Comparison of ENCODE assay signal across 1 cellular context in genomic region chr11:75132080-75132479, GRCh38.
A peak's percentile ranks its signal among the peaks of the same experiment; 100 is the strongest.
TF ChIP-seq lines count a peak whose summit lies in the region.

No MANE protein-coding gene starts in this region.

TF ChIP-seq in K562, 482 proteins besides CTCF, POLR2A, EP300 and RAD21:
- no peak for TF ChIP-seq ZBTB1 (CRISPR knock-in tag; IDR thresholded peaks at IDR 0.05; ENCODE audit: borderline replicate concordance, low read depth)
- no peak for TF ChIP-seq ZNF354B (CRISPR knock-in tag; IDR thresholded peaks at IDR 0.05)
- TF ChIP-seq ZNF407 (IDR thresholded peaks at IDR 0.05; ENCODE audit: low read depth): no peak
- no peak for TF ChIP-seq HMG20B (CRISPR knock-in tag; IDR thresholded peaks at IDR 0.05)
- no peak for TF ChIP-seq DNMT1 (IDR thresholded peaks at IDR 0.05)
- TF ChIP-seq, protein P1, sequence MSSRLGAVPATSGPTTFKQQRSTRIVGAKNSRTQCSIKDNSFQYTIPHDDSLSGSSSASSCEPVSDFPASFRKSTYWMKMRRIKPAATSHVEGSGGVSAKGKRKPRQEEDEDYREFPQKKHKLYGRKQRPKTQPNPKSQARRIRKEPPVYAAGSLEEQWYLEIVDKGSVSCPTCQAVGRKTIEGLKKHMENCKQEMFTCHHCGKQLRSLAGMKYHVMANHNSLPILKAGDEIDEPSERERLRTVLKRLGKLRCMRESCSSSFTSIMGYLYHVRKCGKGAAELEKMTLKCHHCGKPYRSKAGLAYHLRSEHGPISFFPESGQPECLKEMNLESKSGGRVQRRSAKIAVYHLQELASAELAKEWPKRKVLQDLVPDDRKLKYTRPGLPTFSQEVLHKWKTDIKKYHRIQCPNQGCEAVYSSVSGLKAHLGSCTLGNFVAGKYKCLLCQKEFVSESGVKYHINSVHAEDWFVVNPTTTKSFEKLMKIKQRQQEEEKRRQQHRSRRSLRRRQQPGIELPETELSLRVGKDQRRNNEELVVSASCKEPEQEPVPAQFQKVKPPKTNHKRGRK (tag; IDR thresholded peaks at IDR 0.05): peak; percentile 77
